ENCODE assay signal across 20 cellular contexts in the genomic region with DNA sequence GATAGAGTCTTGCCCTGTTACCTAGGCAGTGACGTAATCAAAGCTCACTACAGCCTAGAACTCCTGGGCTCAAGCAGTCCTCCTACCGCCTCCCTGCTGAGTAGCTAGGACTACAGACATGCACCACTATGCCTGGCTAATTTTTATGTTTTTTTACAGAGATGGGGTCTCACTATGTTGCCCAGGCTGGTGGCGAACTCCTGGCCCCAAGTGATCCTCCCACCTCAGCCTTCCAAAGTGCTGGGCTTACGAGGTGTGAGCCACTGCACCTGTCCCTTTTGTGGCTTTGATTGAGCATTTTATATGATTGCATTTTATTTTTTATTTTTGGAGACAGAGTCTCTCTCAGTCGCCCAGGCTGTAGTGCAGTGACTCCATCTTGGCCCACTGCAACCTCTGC. TPM values are rescaled to one million over a fixed set of nuclear protein-coding genes. Genes with fewer than 3 reads are reported as not detected.
DNase-seq lines count a peak whose midpoint lies in the region; ATAC-seq, FAIRE-seq and TF ChIP-seq lines count a peak whose summit lies in the region.
"Had no signal": no experiment of that assay in that cellular context is flagged by ENCODE, and none has a peak within 500 bp of the region (broad histone marks: within the 10 kb centered on the region; RNA-seq: fewer than 3 reads in every experiment).

No MANE protein-coding gene starts in this region.

- no peak for TF ChIP-seq EP300 in HepG2 (IDR thresholded peaks at IDR 0.05; ENCODE audit: low read depth in 2 of 2, low read length in 2 of 2)
- no peak for TF ChIP-seq EP300 in HepG2 (CRISPR knock-in tag; IDR thresholded peaks at IDR 0.05; ENCODE audit: borderline replicate concordance)
- no peak for TF ChIP-seq EP300 in K562 (IDR thresholded peaks at IDR 0.05; ENCODE audit: low read length)

- H3K36me3 ChIP-seq in HepG2 (replicated peaks in 1 of 2; ENCODE audit: control insufficient read depth in 1 of 2, insufficient read depth in 2 of 2, low read length in 2 of 2) (no peaks in the 10 kb centered on the region), right lobe of liver (peaks cover 0 to 5% (median 0%) of the 10 kb centered on the region in 4 donors), K562 (ENCODE audit: control insufficient read depth, insufficient read depth, low read length) (peaks cover 12% of the 10 kb centered on the region; the same call in 2 of the 3 replicates)

- H3K4me3 Mint-ChIP-seq in stimulated activated memory B cell treated with anti-CD40 and anti-IgM and Interleukin-4, amounts not matched to agents 10 μg/mL and 1 μg/mL and 100 μg/mL, for 72 hours: no peak overlapping the region
- no peak overlapping the region for H3K4me3 Mint-ChIP-seq in HFFc6
- H3K4me3 Mint-ChIP-seq: CD4-positive, alpha-beta memory T cell had no signal

- TF ChIP-seq RAD21 in HepG2 (CRISPR knock-in tag; IDR thresholded peaks at IDR 0.05) (no peak), K562 (CRISPR knock-in tag; conservative IDR thresholded peaks at IDR 0.05 in 1 of 2, IDR thresholded peaks at IDR 0.05 in 1 of 2) (no peak)

- CTCF ChIA-PET in HepG2 (lab: Yijun Ruan, JAX; ENCODE audit: low intra/inter-chr PET ratio, low total read pairs) (no interaction called here), K562 (lab: Yijun Ruan, JAX; ENCODE audit: low intra/inter-chr PET ratio) (no interaction called here)

- H3K4me3 ChIP-seq in HepG2 (replicated peaks in 1 of 3; ENCODE audit: insufficient read depth in 1 of 3, low read depth in 2 of 3, low read length in 3 of 3) (no peak overlapping the region), right lobe of liver (no peak overlapping the region), K562 (no peak overlapping the region)
- H3K4me3 ChIP-seq: A549, HAP-1 had no signal

- H3K9ac ChIP-seq in HepG2 (ENCODE audit: insufficient read depth, low read depth, low read length) (no peak overlapping the region), K562 (ENCODE audit: insufficient read depth in 1 of 2, low read depth in 2 of 2, low read length in 2 of 2) (no peak overlapping the region)

- DNase-seq in HepG2 (ENCODE audit: low spot score) (no peak), right lobe of liver (no peak), K562 (ENCODE audit: extremely low read depth in 1 of 4, low spot score in 3 of 4) (no peak), HFFc6 (no peak)
- DNase-seq: 8988T; ACHN; AML-193; C1 segment of cervical spinal cord; CD4-positive, alpha-beta memory T cell; COR-L47; DMS153; DND-41; GOT3 had no signal

- ATAC-seq in HepG2 (no peak), right lobe of liver (no peak), K562 (no peak), HG03565 (IDR thresholded peaks at IDR 0.05; ENCODE audit: unreplicated experiment) (no peak)
- ATAC-seq in stimulated activated memory B cell treated with anti-CD40 and anti-IgM and Interleukin-4, amounts not matched to agents 10 μg/mL and 1 μg/mL and 100 μg/mL, for 72 hours: no peak
- ATAC-seq: A549 had no signal

- peak overlapping the region; percentile 32 for H3K27ac Mint-ChIP-seq in stimulated activated memory B cell treated with anti-CD40 and anti-IgM and Interleukin-4, amounts not matched to agents 10 μg/mL and 1 μg/mL and 100 μg/mL, for 72 hours
- no peak overlapping the region for H3K27ac Mint-ChIP-seq in HFFc6
- H3K27ac Mint-ChIP-seq: CD4-positive, alpha-beta memory T cell had no signal

- peaks cover 30% of the 10 kb centered on the region for H3K4me1 Mint-ChIP-seq in stimulated activated memory B cell treated with anti-CD40 and anti-IgM and Interleukin-4, amounts not matched to agents 10 μg/mL and 1 μg/mL and 100 μg/mL, for 72 hours
- peaks cover 46% of the 10 kb centered on the region for H3K4me1 Mint-ChIP-seq in HFFc6 (ENCODE audit: low read depth)

- H3K9me1 ChIP-seq in K562 (ENCODE audit: control insufficient read depth, insufficient read depth, low read length): no peaks in the 10 kb centered on the region

- peaks cover 6% of the 10 kb centered on the region for H3K9me3 Mint-ChIP-seq in stimulated activated memory B cell treated with anti-CD40 and anti-IgM and Interleukin-4, amounts not matched to agents 10 μg/mL and 1 μg/mL and 100 μg/mL, for 72 hours
- H3K9me3 Mint-ChIP-seq in HFFc6: no peaks in the 10 kb centered on the region; the same call in 1 of the 2 replicates

- H3K27me3 ChIP-seq in HepG2 (ENCODE audit: control insufficient read depth in 1 of 2, insufficient read depth in 2 of 2, low read length in 2 of 2) (no peaks in the 10 kb centered on the region), right lobe of liver (no peaks in the 10 kb centered on the region), K562 (ENCODE audit: control insufficient read depth in 2 of 2, insufficient read depth in 2 of 2, low read length in 2 of 2) (no peaks in the 10 kb centered on the region)

- H4K20me1 ChIP-seq in HepG2 (ENCODE audit: insufficient read depth, low read length): no peaks in the 10 kb centered on the region
- no peaks in the 10 kb centered on the region for H4K20me1 ChIP-seq in K562 (replicated peaks; ENCODE audit: control insufficient read depth, insufficient read depth, low read length)

- no peak for TF ChIP-seq POLR2A in HepG2 (IDR thresholded peaks at IDR 0.05; ENCODE audit: insufficient read depth in 1 of 2, low read depth in 2 of 2, low read length in 2 of 2)
- no peak for TF ChIP-seq POLR2A in right lobe of liver (IDR thresholded peaks at IDR 0.05)
- no peak for TF ChIP-seq POLR2A in K562 (conservative IDR thresholded peaks at IDR 0.05)

- no peak for FAIRE-seq in HepG2 (lab: Jason Lieb, UNC)
- FAIRE-seq in K562 (lab: Jason Lieb, UNC): no peak
- FAIRE-seq: A549, G401.6, GM12892, H54 had no signal

- H3K27me3 Mint-ChIP-seq in stimulated activated memory B cell treated with anti-CD40 and anti-IgM and Interleukin-4, amounts not matched to agents 10 μg/mL and 1 μg/mL and 100 μg/mL, for 72 hours: no peaks in the 10 kb centered on the region
- H3K27me3 Mint-ChIP-seq in HFFc6 (ENCODE audit: insufficient read depth): no peaks in the 10 kb centered on the region; the same call in 1 of the 2 replicates
- H3K27me3 Mint-ChIP-seq: CD4-positive, alpha-beta memory T cell had no signal

- in situ Hi-C loops in HepG2 (cut with HindIII; ENCODE audit: extremely low pct_ligation_motif_present, low pct_unique_long_range_greater_than_20kb): no loop called here
- in situ Hi-C loops in K562 (cut with MboI): no loop called here

- H2AFZ ChIP-seq in HepG2 (ENCODE audit: low read length): no peak overlapping the region
- H2AFZ ChIP-seq in K562 (ENCODE audit: low read depth, low read length): no peak overlapping the region

- H3K27ac ChIP-seq in HepG2 (ENCODE audit: extremely low read length, insufficient read depth, low read length) (no peak overlapping the region), right lobe of liver (no peak overlapping the region), K562 (ENCODE audit: extremely low read depth, low read depth, low read length) (no peak overlapping the region)
- H3K27ac ChIP-seq: A549 had no signal

- no peak for TF ChIP-seq CTCF in HepG2 (CRISPR knock-in tag; IDR thresholded peaks at IDR 0.05)
- TF ChIP-seq CTCF in right lobe of liver (IDR thresholded peaks at IDR 0.05): no peak
- TF ChIP-seq CTCF in K562 (IDR thresholded peaks at IDR 0.05 in 2 of 3, conservative IDR thresholded peaks at IDR 0.05 in 1 of 3; ENCODE audit: insufficient read depth in 2 of 3, low read depth in 1 of 3, low read length in 3 of 3): no peak
- TF ChIP-seq CTCF in HFFc6 (IDR thresholded peaks at IDR 0.05): no peak

- intact Hi-C loops in HepG2 (cut with micrococcal nuclease; ENCODE audit: unreplicated experiment) (no loop called here), right lobe of liver (cut with DNase I) (no loop called here), K562 (cut with micrococcal nuclease) (no loop called here)

- H3K36me3 Mint-ChIP-seq in stimulated activated memory B cell treated with anti-CD40 and anti-IgM and Interleukin-4, amounts not matched to agents 10 μg/mL and 1 μg/mL and 100 μg/mL, for 72 hours: peaks cover 48% of the 10 kb centered on the region
- peaks cover 45% of the 10 kb centered on the region for H3K36me3 Mint-ChIP-seq in HFFc6 (ENCODE audit: low read depth)

- BruUV-seq in HepG2 (replicated peaks; lab: Mats Ljungman, UMichigan) (no TSS peak), K562 (replicated peaks; lab: Mats Ljungman, UMichigan) (no TSS peak)

- H3K4me2 ChIP-seq in HepG2 (ENCODE audit: low read depth, low read length) (no peak overlapping the region), K562 (ENCODE audit: insufficient read depth, low read length) (no peak overlapping the region)
- H3K4me2 ChIP-seq: A549 had no signal

- POLR2A ChIA-PET in HepG2 (lab: Yijun Ruan, JAX) (no interaction called here), K562 (lab: Yijun Ruan, JAX) (no interaction called here)

- H3K4me1 ChIP-seq in HepG2 (ENCODE audit: insufficient read depth, low read length) (no peaks in the 10 kb centered on the region), right lobe of liver (no peaks in the 10 kb centered on the region), K562 (replicated peaks in 1 of 2; ENCODE audit: control insufficient read depth in 2 of 2, insufficient read depth in 2 of 2, low read length in 2 of 2) (peaks cover 0 to 5% of the 10 kb centered on the region in 2 experiments; a peak in 2 of 5 replicates)
- H3K4me1 ChIP-seq: HAP-1 had no signal

- whole genome bisulfite sequencing in HepG2 (ENCODE audit: low lambda C conversion rate): 94% methylated on average over 5 of the region's 5 CpGs
- WGBS in right lobe of liver (ENCODE audit: insufficient coverage, low coverage, low lambda C conversion rate, missing lambda C conversion rate): 100% methylated on average over 3 of the region's 5 CpGs
- 91% methylated on average over 5 of the region's 5 CpGs for WGBS in K562 (ENCODE audit: insufficient coverage, low coverage, missing lambda C conversion rate)

- H3K79me2 ChIP-seq in HepG2 (ENCODE audit: insufficient read depth, low read length) (no peaks in the 10 kb centered on the region), K562 (ENCODE audit: control insufficient read depth, insufficient read depth, low read length) (no peaks in the 10 kb centered on the region)

- no peaks in the 10 kb centered on the region for H3K9me3 ChIP-seq in HepG2 (ENCODE audit: low read length)
- no peaks in the 10 kb centered on the region for H3K9me3 ChIP-seq in right lobe of liver
- H3K9me3 ChIP-seq in K562 (replicated peaks; ENCODE audit: control insufficient read depth, insufficient read depth, low read depth, low read length): no peaks in the 10 kb centered on the region
- H3K9me3 ChIP-seq: A549, HAP-1 had no signal

RNA-seq across cellular contexts. Expression of gene SDCCAG8, which starts 25.8 kb away (rescaled TPM):
- 9.5 and 10.1 TPM in 2 replicates for total RNA-seq in HepG2 (2016; rRNA removed; fragmentation: Illumina TruSeq; extraction: Trizol)
- 22.4 and 23.3 TPM in 2 replicates for total RNA-seq in HepG2 (2016; cell fraction: cytosol; rRNA removed; fragmentation: Illumina TruSeq; extraction: Trizol; ENCODE audit: low read depth)
- total RNA-seq in HepG2 (2016; cell fraction: insoluble cytoplasmic fraction; rRNA removed; fragmentation: Illumina TruSeq; extraction: Trizol): 9.6 and 10.2 TPM in 2 replicates
- 9.4 and 13.3 TPM in 2 replicates for total RNA-seq in HepG2 (2016; cell fraction: membrane; rRNA removed; fragmentation: Illumina TruSeq; extraction: Trizol)
- total RNA-seq in HepG2 (2016; cell fraction: nucleus; rRNA removed; fragmentation: Illumina TruSeq; extraction: Trizol): 14.5 and 14.9 TPM in 2 replicates
- 11.4 and 13.4 TPM in 2 replicates for polyA plus RNA-seq in HepG2 (2011; rRNA removed)
- 5.1 and 5.9 TPM in 2 replicates for polyA plus RNA-seq in HepG2 (2011; cell fraction: cytosol; rRNA removed)
- polyA plus RNA-seq in HepG2 (2011; cell fraction: nucleus; rRNA removed): 10.1 and 12.4 TPM in 2 replicates
- polyA plus RNA-seq in HepG2 (2012): 9.1 and 9.7 TPM in 2 replicates
- 1.4 and 2.3 TPM in 2 replicates for polyA plus RNA-seq in HepG2 (2016; cell fraction: cytosol; fragmentation: Illumina TruSeq; extraction: Trizol; ENCODE audit: low read depth)
- polyA plus RNA-seq in HepG2 (2016; cell fraction: insoluble cytoplasmic fraction; fragmentation: Illumina TruSeq; extraction: Trizol; ENCODE audit: low read depth): 9.1 and 12.0 TPM in 2 replicates
- polyA plus RNA-seq in HepG2 (2016; cell fraction: membrane; fragmentation: Illumina TruSeq; extraction: Trizol; ENCODE audit: low read depth): 1.9 and 2.2 TPM in 2 replicates
- 10.0 and 12.7 TPM in 2 replicates for polyA plus RNA-seq in HepG2 (2016; cell fraction: nucleus; fragmentation: Illumina TruSeq; extraction: Trizol; ENCODE audit: insufficient read depth, low read depth)
- polyA minus RNA-seq in HepG2 (2011; rRNA and poly(A)+ RNA removed; ENCODE audit: low replicate concordance): 4.4 and 8.7 TPM in 2 replicates
- polyA minus RNA-seq in HepG2 (2011; cell fraction: cytosol; rRNA and poly(A)+ RNA removed): 5.3 and 6.1 TPM in 2 replicates
- 22.0 and 40.3 TPM in 2 replicates for polyA minus RNA-seq in HepG2 (2011; cell fraction: nucleus; rRNA and poly(A)+ RNA removed)
- 10 to 100 TPM; 13.4 to 20.6 (median 15.6) TPM for total RNA-seq in right lobe of liver
- 59.4 and 127 TPM in 2 replicates for total RNA-seq in K562 (2011; cell fraction: chromatin; rRNA removed; ENCODE audit: low replicate concordance)
- 15.7 and 21.7 TPM in 2 replicates for total RNA-seq in K562 (2011; cell fraction: nucleolus; rRNA removed)
- 42.4 and 44.1 TPM in 2 replicates for total RNA-seq in K562 (2011; cell fraction: nucleoplasm; rRNA removed)
- total RNA-seq in K562 (2014; rRNA removed): 17.9 and 22.7 TPM in 2 replicates
- 24.5 and 25.4 TPM in 2 replicates for total RNA-seq in K562 (2014; rRNA removed; fragmentation: Illumina TruSeq; extraction: Trizol)
- total RNA-seq in K562 (2015; rRNA removed; fragmentation: Illumina TruSeq; extraction: Trizol): 26.6 and 32.6 TPM in 2 replicates
- 23.8 and 26.1 TPM in 2 replicates for total RNA-seq in K562 (2021)
- 36.7 and 38.7 TPM in 2 replicates for polyA plus RNA-seq in K562 (2011; rRNA removed)
- polyA plus RNA-seq in K562 (2011; cell fraction: cytosol; rRNA removed): 17.0 and 20.6 TPM in 2 replicates
- 24.8 and 39.9 TPM in 2 replicates for polyA plus RNA-seq in K562 (2011; cell fraction: nucleus; rRNA removed)
- polyA plus RNA-seq in K562 (2012): 17.8 and 30.1 TPM in 2 replicates
- 17.5 and 25.0 TPM in 2 replicates for polyA plus RNA-seq in K562 (2014; fragmentation: Illumina TruSeq; extraction: Trizol)
- 10 to 100 TPM; 21.6 to 29.6 TPM for polyA plus RNA-seq in K562 (2014; fragmentation: Nextera tagmentation; extraction: Ambion mirVana)
- 17.4 and 28.8 TPM in 2 replicates for polyA plus RNA-seq in K562 (2014; rRNA removed)
- polyA minus RNA-seq in K562 (2011; rRNA and poly(A)+ RNA removed): 56.5 and 97.6 TPM in 2 replicates
- 11.2 and 20.3 TPM in 2 replicates for polyA minus RNA-seq in K562 (2011; cell fraction: cytosol; rRNA and poly(A)+ RNA removed)
- polyA minus RNA-seq in K562 (2011; cell fraction: nucleus; rRNA and poly(A)+ RNA removed): 25.3 and 52.1 TPM in 2 replicates
- total RNA-seq in HFFc6 (2021; fragmentation: NEBNext Ultra II Directional; extraction: Animal tissue kit (Norgen Biotek cat#: 25700)): 10 to 100 TPM; 22.3 to 31.2 (median 26.1) TPM

RNA-seq across cellular contexts. Expression of gene CEP170, which starts 26.6 kb away (rescaled TPM):
- total RNA-seq in HepG2 (2016; rRNA removed; fragmentation: Illumina TruSeq; extraction: Trizol) (28.6 and 36.9 TPM in 2 replicates), right lobe of liver (10 to 100 TPM; 12.6 to 24.6 (median 14.6) TPM), K562 (2014; rRNA removed) (57.3 and 63.8 TPM in 2 replicates), K562 (2014; rRNA removed; fragmentation: Illumina TruSeq; extraction: Trizol) (89.0 and 102 TPM in 2 replicates), K562 (2015; rRNA removed; fragmentation: Illumina TruSeq; extraction: Trizol) (93.6 and 110 TPM in 2 replicates), K562 (2021) (73.6 and 82.0 TPM in 2 replicates)
- 4.7 and 5.9 TPM in 2 replicates for total RNA-seq in HepG2 (2016; cell fraction: cytosol; rRNA removed; fragmentation: Illumina TruSeq; extraction: Trizol; ENCODE audit: low read depth)
- 29.1 and 30.1 TPM in 2 replicates for total RNA-seq in HepG2 (2016; cell fraction: insoluble cytoplasmic fraction; rRNA removed; fragmentation: Illumina TruSeq; extraction: Trizol)
- 7.6 and 11.5 TPM in 2 replicates for total RNA-seq in HepG2 (2016; cell fraction: membrane; rRNA removed; fragmentation: Illumina TruSeq; extraction: Trizol)
- 56.5 and 62.3 TPM in 2 replicates for total RNA-seq in HepG2 (2016; cell fraction: nucleus; rRNA removed; fragmentation: Illumina TruSeq; extraction: Trizol)
- polyA plus RNA-seq in HepG2 (2011; rRNA removed) (18.5 and 23.0 TPM in 2 replicates), K562 (2011; rRNA removed) (94.4 and 104 TPM in 2 replicates), K562 (2014; fragmentation: Illumina TruSeq; extraction: Trizol) (58.0 and 68.5 TPM in 2 replicates), K562 (2014; fragmentation: Nextera tagmentation; extraction: Ambion mirVana) (10 to 100 TPM; 22.6 to 24.6 TPM), K562 (2014; rRNA removed) (47.2 and 53.6 TPM in 2 replicates)
- polyA plus RNA-seq in HepG2 (2011; cell fraction: cytosol; rRNA removed): 9.8 and 12.5 TPM in 2 replicates
- polyA plus RNA-seq in HepG2 (2011; cell fraction: nucleus; rRNA removed): 27.0 and 34.5 TPM in 2 replicates
- polyA plus RNA-seq in HepG2 (2012): 11.6 and 15.1 TPM in 2 replicates
- 1.2 TPM in 2 replicates for polyA plus RNA-seq in HepG2 (2016; cell fraction: cytosol; fragmentation: Illumina TruSeq; extraction: Trizol; ENCODE audit: low read depth)
- 26.8 and 28.6 TPM in 2 replicates for polyA plus RNA-seq in HepG2 (2016; cell fraction: insoluble cytoplasmic fraction; fragmentation: Illumina TruSeq; extraction: Trizol; ENCODE audit: low read depth)
- polyA plus RNA-seq in HepG2 (2016; cell fraction: membrane; fragmentation: Illumina TruSeq; extraction: Trizol; ENCODE audit: low read depth): 2.4 and 3.3 TPM in 2 replicates
- 36.6 and 37.9 TPM in 2 replicates for polyA plus RNA-seq in HepG2 (2016; cell fraction: nucleus; fragmentation: Illumina TruSeq; extraction: Trizol; ENCODE audit: insufficient read depth, low read depth)
- 42.9 and 55.3 TPM in 2 replicates for polyA minus RNA-seq in HepG2 (2011; rRNA and poly(A)+ RNA removed; ENCODE audit: low replicate concordance)
- polyA minus RNA-seq in HepG2 (2011; cell fraction: cytosol; rRNA and poly(A)+ RNA removed): 22.1 and 22.3 TPM in 2 replicates
- polyA minus RNA-seq in HepG2 (2011; cell fraction: nucleus; rRNA and poly(A)+ RNA removed): 155 and 161 TPM in 2 replicates
- total RNA-seq in K562 (2011; cell fraction: chromatin; rRNA removed; ENCODE audit: low replicate concordance): 77.5 and 254 TPM in 2 replicates
- 38.5 and 51.8 TPM in 2 replicates for total RNA-seq in K562 (2011; cell fraction: nucleolus; rRNA removed)
- total RNA-seq in K562 (2011; cell fraction: nucleoplasm; rRNA removed): 83.7 and 95.0 TPM in 2 replicates
- 23.4 and 61.8 TPM in 2 replicates for polyA plus RNA-seq in K562 (2011; cell fraction: cytosol; rRNA removed)
- 102 and 139 TPM in 2 replicates for polyA plus RNA-seq in K562 (2011; cell fraction: nucleus; rRNA removed)
- polyA plus RNA-seq in K562 (2012): 34.8 and 35.9 TPM in 2 replicates
- polyA minus RNA-seq in K562 (2011; rRNA and poly(A)+ RNA removed): 211 and 286 TPM in 2 replicates
- 54.7 and 83.7 TPM in 2 replicates for polyA minus RNA-seq in K562 (2011; cell fraction: cytosol; rRNA and poly(A)+ RNA removed)
- polyA minus RNA-seq in K562 (2011; cell fraction: nucleus; rRNA and poly(A)+ RNA removed): 128 and 283 TPM in 2 replicates
- total RNA-seq in HFFc6 (2021; fragmentation: NEBNext Ultra II Directional; extraction: Animal tissue kit (Norgen Biotek cat#: 25700)): 100 to 1,000 TPM in 5 of 6 experiments, 10 to 100 TPM in 1; 98.6 to 131 (median 117) TPM

Comparison
In these comparisons a context has a peak if more than half of its experiments do, and no peak if none do; other contexts are left out.
1. Of the 241 proteins assayed by ChIP-seq in both HepG2 and K562: peak only in HepG2: none; only in K562: none; in both: ZNF121; in neither: 240.